21 cellular contexts compared by ENCODE assay signal in genomic region chr17:28885951-28886350, GRCh38.
"Had no signal": no experiment of that assay in that cellular context is flagged by ENCODE, and none has a peak within 500 bp of the region (broad histone marks: within the 10 kb centered on the region; RNA-seq: fewer than 3 reads in every experiment).

No MANE protein-coding gene starts in this region.

- H3K27ac Mint-ChIP-seq: activated CD4-positive, alpha-beta memory T cell treated with anti-CD3 and anti-CD28 coated beads, Interleukin-2, amount 10 ng/mL, durations not matched to agents 7 days and 5 days; activated naive CD4-positive, alpha-beta T cell treated with anti-CD3 and anti-CD28 coated beads, Interleukin-2, amount 50 U/mL, for 24 hours; nephron; type B pancreatic cell had no signal

- ATAC-seq: activated CD4-positive, CD25-positive, alpha-beta regulatory T cell treated with anti-CD3 and anti-CD28 coated beads, Interleukin-2, amount 50 U/mL, for 24 hours; gastrocnemius medialis had no signal

- DNase-seq: activated CD4-positive, alpha-beta memory T cell treated with anti-CD3 and anti-CD28 coated beads, Interleukin-2, amount 10 ng/mL, durations not matched to agents 7 days and 5 days; activated CD4-positive, alpha-beta T cell treated with anti-CD3 and anti-CD28 coated beads, Interleukin-2, amount 10 ng/mL, durations not matched to agents 24 days and 14 days; activated gamma-delta T cell treated with Interleukin-2 at 50 U/mL for 16 hours; aorta; endodermal cell; esophagus squamous epithelium; gastrocnemius medialis; left cardiac atrium; occipital lobe; sigmoid colon; SK-N-SH; stimulated activated CD4-positive, alpha-beta T cell treated with anti-CD3 and anti-CD28 coated beads, Interleukin-15, amount 100 ng/mL, for 24 hours; stimulated activated naive CD4-positive, alpha-beta T cell treated with Interleukin-2 at 50 U/mL for 16 hours had no signal

- H3K9me3 Mint-ChIP-seq: activated CD4-positive, alpha-beta memory T cell treated with anti-CD3 and anti-CD28 coated beads, Interleukin-2, amount 10 ng/mL, durations not matched to agents 7 days and 5 days; activated CD4-positive, alpha-beta T cell treated with anti-CD3 and anti-CD28 coated beads, Interleukin-2, amount 10 ng/mL, durations not matched to agents 24 days and 14 days; activated naive CD4-positive, alpha-beta T cell treated with anti-CD3 and anti-CD28 coated beads, Interleukin-2, amount 50 U/mL, for 24 hours; endodermal cell; memory B cell; nephron; type B pancreatic cell had no signal

- H3K9me3 ChIP-seq: esophagus squamous epithelium, gastrocnemius medialis, sigmoid colon, SK-N-SH, thoracic aorta had no signal

- H3K27me3 ChIP-seq: esophagus squamous epithelium, gastrocnemius medialis, sigmoid colon had no signal

- H3K4me2 ChIP-seq: SK-N-SH, smooth muscle cell had no signal

- H3K27me3 Mint-ChIP-seq: activated CD4-positive, alpha-beta memory T cell treated with anti-CD3 and anti-CD28 coated beads, Interleukin-2, amount 10 ng/mL, durations not matched to agents 7 days and 5 days; activated CD4-positive, alpha-beta T cell treated with anti-CD3 and anti-CD28 coated beads, Interleukin-2, amount 10 ng/mL, durations not matched to agents 24 days and 14 days; activated naive CD4-positive, alpha-beta T cell treated with anti-CD3 and anti-CD28 coated beads, Interleukin-2, amount 50 U/mL, for 24 hours; memory B cell; type B pancreatic cell had no signal

- H3K4me1 Mint-ChIP-seq: endodermal cell had no signal

- H3K27ac ChIP-seq: coronary artery, esophagus squamous epithelium, gastrocnemius medialis, sigmoid colon, thoracic aorta had no signal

- H3K4me3 ChIP-seq: coronary artery, esophagus squamous epithelium, gastrocnemius medialis, sigmoid colon, smooth muscle cell, thoracic aorta had no signal

- H3K4me3 Mint-ChIP-seq: activated CD4-positive, alpha-beta memory T cell treated with anti-CD3 and anti-CD28 coated beads, Interleukin-2, amount 10 ng/mL, durations not matched to agents 7 days and 5 days; activated CD4-positive, alpha-beta T cell treated with anti-CD3 and anti-CD28 coated beads, Interleukin-2, amount 10 ng/mL, durations not matched to agents 24 days and 14 days; activated naive CD4-positive, alpha-beta T cell treated with anti-CD3 and anti-CD28 coated beads, Interleukin-2, amount 50 U/mL, for 24 hours; endodermal cell; memory B cell; nephron; type B pancreatic cell had no signal
